ENCODE assay signal across 10 cellular contexts in genomic region chr5:119400248-119400647, GRCh38. TPM values are rescaled to one million over a fixed set of nuclear protein-coding genes. Genes with fewer than 3 reads are reported as not detected.
A peak's percentile ranks its signal among the peaks of the same experiment; 100 is the strongest.
DNase-seq lines count a peak whose midpoint lies in the region; ATAC-seq and TF ChIP-seq lines count a peak whose summit lies in the region.
"Had no signal": no experiment of that assay in that cellular context is flagged by ENCODE, and none has a peak within 500 bp of the region (broad histone marks: within the 10 kb centered on the region; RNA-seq: fewer than 3 reads in every experiment).

No MANE protein-coding gene starts in this region.

- no peak overlapping the region for H3K27ac ChIP-seq in lower lobe of right lung

- DNase-seq in activated naive CD4-positive, alpha-beta T cell treated with anti-CD3 and anti-CD28 coated beads, Interleukin-2, amount 50 U/mL, for 16 hours: peak; percentile 39
- DNase-seq in activated naive CD4-positive, alpha-beta T cell treated with Interleukin-2 at 50 U/mL for 16 hours: no peak
- peak; percentile 84 for DNase-seq in NCI-H226
- DNase-seq in epithelial cell of esophagus (ENCODE audit: low read depth): peak; percentile 82
- DNase-seq in stimulated activated naive CD8-positive, alpha-beta T cell treated with anti-CD3 and anti-CD28 coated beads, Interleukin-15, Interleukin-2, amounts not matched to agents 100 U/mL and 50 U/mL, for 24 hours: no peak
- DNase-seq in lower lobe of right lung: no peak
- DNase-seq in stimulated activated naive CD4-positive, alpha-beta T cell treated with Interleukin-2 at 50 U/mL for 16 hours (lab: John Stamatoyannopoulos, UW): no peak
- no peak for DNase-seq in dermis blood vessel endothelial cell
- DNase-seq: BE2C had no signal

- TF ChIP-seq CTCF in epithelial cell of esophagus (IDR thresholded peaks at IDR 0.05; ENCODE audit: insufficient read depth, low read depth, low read length, missing control alignments) (no peak), lower lobe of right lung (IDR thresholded peaks at IDR 0.05) (no peak)

- no peaks in the 10 kb centered on the region for H3K36me3 ChIP-seq in lower lobe of right lung
- H3K36me3 ChIP-seq: BE2C had no signal

- peak; percentile 45 for ATAC-seq in stimulated activated naive CD8-positive, alpha-beta T cell treated with anti-CD3 and anti-CD28 coated beads, Interleukin-15, Interleukin-2, amounts not matched to agents 100 U/mL and 50 U/mL, for 24 hours
- no peak for ATAC-seq in lower lobe of right lung

- no peaks in the 10 kb centered on the region for H3K27me3 ChIP-seq in lower lobe of right lung (ENCODE audit: low read depth)
- H3K27me3 ChIP-seq: BE2C had no signal

- no peaks in the 10 kb centered on the region for H3K9me3 ChIP-seq in lower lobe of right lung
- H3K9me3 ChIP-seq: BE2C had no signal

- peaks cover 17% of the 10 kb centered on the region for H3K4me1 ChIP-seq in lower lobe of right lung
- H3K4me1 ChIP-seq: BE2C had no signal

- H3K4me3 ChIP-seq in epithelial cell of esophagus (ENCODE audit: low read length): no peak overlapping the region
- no peak overlapping the region for H3K4me3 ChIP-seq in lower lobe of right lung
- H3K4me3 ChIP-seq: skin epidermis had no signal

- intact Hi-C loops in lower lobe of right lung (cut with DNase I): no loop called here

RNA-seq across cellular contexts. Expression of gene TNFAIP8, which starts 44.4 kb away (rescaled TPM):
- total RNA-seq in lower lobe of right lung (29.5 TPM), dermis blood vessel endothelial cell (13.6 and 15.9 TPM in 2 replicates)

RNA-seq across cellular contexts. Expression of gene HSD17B4, which starts 52.0 kb away (rescaled TPM):
- total RNA-seq in lower lobe of right lung (364 TPM), dermis blood vessel endothelial cell (148 and 206 TPM in 2 replicates)

Comparison
In these comparisons a context has a peak if more than half of its experiments do, and no peak if none do; other contexts are left out.
1. DNase-seq: peak in activated naive CD4-positive, alpha-beta T cell treated with anti-CD3 and anti-CD28 coated beads, Interleukin-2, amount 50 U/mL, for 16 hours (single experiment), NCI-H226 (single experiment) and epithelial cell of esophagus (single experiment); none in activated naive CD4-positive, alpha-beta T cell treated with Interleukin-2 at 50 U/mL for 16 hours (single experiment), stimulated activated naive CD8-positive, alpha-beta T cell treated with anti-CD3 and anti-CD28 coated beads, Interleukin-15, Interleukin-2, amounts not matched to agents 100 U/mL and 50 U/mL, for 24 hours (single experiment), lower lobe of right lung (single experiment), stimulated activated naive CD4-positive, alpha-beta T cell treated with Interleukin-2 at 50 U/mL for 16 hours (single experiment) and dermis blood vessel endothelial cell (single experiment).